ENCODE assay signal across 8 cellular contexts in the genomic region with DNA sequence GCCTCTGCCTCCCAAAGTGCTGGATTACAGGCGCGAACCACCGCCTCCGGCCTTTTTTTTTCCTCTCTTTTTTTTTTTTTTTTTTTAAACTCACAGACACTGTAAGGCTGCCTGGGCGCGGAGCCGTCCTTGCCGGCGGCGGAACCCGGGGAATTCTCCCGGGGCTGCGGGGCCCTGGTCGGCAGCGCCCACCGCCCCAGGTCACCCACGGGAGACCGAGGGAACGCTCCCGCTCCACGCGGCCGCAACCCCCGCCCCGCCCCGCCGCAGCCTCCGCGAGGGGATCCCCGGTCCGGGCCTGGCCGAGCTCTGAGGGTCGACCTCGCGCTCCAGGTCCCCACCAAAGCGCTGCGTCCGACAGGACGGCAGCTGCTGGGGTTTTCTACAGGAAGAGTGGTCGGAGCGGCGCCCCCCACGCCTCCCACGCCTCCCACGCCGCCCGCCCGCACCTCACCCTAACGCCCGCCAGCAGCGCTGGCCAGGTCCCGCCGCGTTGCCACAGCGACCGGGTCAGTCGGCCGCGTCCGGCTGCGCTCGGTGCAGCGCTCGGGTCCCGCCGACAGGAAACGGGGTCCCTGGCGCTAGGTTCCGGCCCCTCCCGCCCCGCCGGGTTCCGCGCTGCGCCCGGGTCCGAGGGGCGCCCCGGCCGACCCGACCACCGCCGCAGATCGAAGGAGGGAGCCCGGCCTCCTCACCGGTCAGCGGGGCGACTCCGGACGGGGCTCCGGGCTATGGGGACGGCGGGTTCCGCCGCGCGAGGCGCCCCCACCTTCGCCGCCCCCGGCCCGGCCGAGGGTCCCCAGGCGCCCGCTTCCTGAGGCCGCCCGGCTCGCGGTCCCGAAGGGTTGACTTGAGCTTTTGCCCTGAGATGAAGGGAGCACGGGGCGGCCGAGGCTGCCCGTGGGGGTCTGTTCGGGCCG. TPM values are rescaled to one million over a fixed set of nuclear protein-coding genes. Genes with fewer than 3 reads are reported as not detected.
DNase-seq lines count a peak whose midpoint lies in the region; ATAC-seq and TF ChIP-seq lines count a peak whose summit lies in the region.

A gene with protein sequence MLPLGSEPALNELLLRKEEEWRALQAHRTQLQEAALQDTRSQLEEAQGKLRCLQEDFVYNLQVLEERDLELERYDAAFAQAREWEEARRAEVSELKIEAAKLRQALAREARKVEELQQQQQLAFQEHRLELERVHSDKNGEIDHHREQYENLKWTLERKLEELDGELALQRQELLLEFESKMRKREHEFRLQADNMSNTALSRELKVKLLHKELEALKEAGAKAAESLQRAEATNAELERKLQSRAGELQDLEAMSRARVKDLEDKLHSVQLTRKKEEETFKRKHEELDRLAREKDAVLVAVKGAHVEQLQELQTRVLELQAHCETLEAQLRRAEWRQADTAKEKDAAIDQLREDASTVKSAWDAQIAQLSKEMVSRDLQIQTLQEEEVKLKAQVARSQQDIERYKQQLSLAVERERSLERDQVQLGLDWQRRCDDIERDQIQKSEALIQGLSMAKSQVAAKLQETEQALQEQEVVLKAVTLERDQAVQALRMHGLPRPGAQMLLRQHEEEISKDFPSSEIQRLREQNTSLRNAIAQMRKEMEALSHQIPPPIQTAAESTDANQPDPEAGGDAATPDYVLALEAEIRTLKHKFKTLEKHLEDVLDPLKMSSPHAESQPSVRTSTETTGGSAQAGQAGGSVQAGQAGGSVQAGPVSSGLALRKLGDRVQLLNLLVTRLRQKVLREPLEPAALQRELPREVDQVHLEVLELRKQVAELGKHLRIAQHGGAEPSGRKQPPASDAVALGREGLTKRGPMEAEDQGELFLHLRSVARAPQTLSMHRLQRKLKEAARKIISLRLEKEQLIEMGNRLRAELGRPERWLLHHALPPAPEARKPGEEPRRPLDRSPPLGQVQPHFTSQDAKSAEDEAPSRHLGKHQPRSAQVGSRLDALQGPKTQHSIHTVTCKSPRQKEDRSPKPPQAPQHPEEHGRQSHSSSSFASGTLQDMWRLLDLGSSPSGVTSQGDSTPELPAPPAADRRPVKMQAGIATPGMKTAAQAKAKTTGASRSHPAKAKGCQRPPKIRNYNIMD (minus strand): TSS at position 512 of the 920 bp plus-strand sequence. CDS start 10,898 bp downstream, outside the sequence.

- no peak within 1 kb of the TSS for H2BK5ac ChIP-seq in mesendoderm (ENCODE audit: low read length)

- no peaks in the 10 kb centered on the region for H3K79me1 ChIP-seq in mesendoderm (ENCODE audit: low read length)

- in situ Hi-C loops in GM13977 (cut with MboI; ENCODE audit: low pct_unique_long_range_greater_than_20kb, low sequenced_read_pairs, unreplicated experiment), result no loop called here

- no CpG with 5 or more reads among the region's 116 CpGs for WGBS in mesendoderm (ENCODE audit: extremely low coverage, insufficient coverage, low lambda C conversion rate)

- H4K8ac ChIP-seq in mesendoderm (ENCODE audit: low read depth, low read length), result peak within 1 kb of the TSS; percentile 96

- H3K4me3 Mint-ChIP-seq in activated CD8-positive, alpha-beta T cell treated with anti-CD3 and anti-CD28 coated beads, Interleukin-2, amount 10 ng/mL, durations not matched to agents 7 days and 5 days, result peak within 1 kb of the TSS; percentile 68
- H3K4me3 Mint-ChIP-seq in endothelial cell (ENCODE audit: unreplicated experiment), result peak within 1 kb of the TSS; percentile 86

- peaks cover 55% of the 10 kb centered on the region for H3K4me1 Mint-ChIP-seq in activated CD8-positive, alpha-beta T cell treated with anti-CD3 and anti-CD28 coated beads, Interleukin-2, amount 10 ng/mL, durations not matched to agents 7 days and 5 days (ENCODE audit: low read depth)
- peaks cover 3% of the 10 kb centered on the region for H3K4me1 Mint-ChIP-seq in endothelial cell (ENCODE audit: unreplicated experiment)

- H3K56ac ChIP-seq in mesendoderm (ENCODE audit: low read length), result peak within 1 kb of the TSS; percentile 95

- peak within 1 kb of the TSS; percentile 82 for H3K9ac ChIP-seq in mesendoderm (ENCODE audit: low read length)

- H3K23ac ChIP-seq in mesendoderm (ENCODE audit: low read length), result no peak within 1 kb of the TSS

- H3K4me3 ChIP-seq in mesendoderm (ENCODE audit: low read length), result peak within 1 kb of the TSS; percentile 71

- H2AK5ac ChIP-seq in mesendoderm (ENCODE audit: low read length), result no peak within 1 kb of the TSS

- no peak within 1 kb of the TSS for H3K27ac ChIP-seq in mesendoderm (ENCODE audit: low read depth, low read length)

- POLR2A ChIA-PET in activated CD8-positive, alpha-beta T cell treated with anti-CD3 and anti-CD28 coated beads, Interleukin-2, amount 10 ng/mL, durations not matched to agents 7 days and 5 days (lab: Charles Lee), result interaction anchor here (1.0 to 3.4 kb wide), 4 partner anchors 8 to 24 kb away, joined by 3 to 15 read pairs (median 6); no protein-coding TSS in a partner anchor

- peak within 1 kb of the TSS; percentile 29 for H3K4ac ChIP-seq in mesendoderm (ENCODE audit: low read depth, low read length)

- CTCF ChIA-PET in activated CD8-positive, alpha-beta T cell treated with anti-CD3 and anti-CD28 coated beads, Interleukin-2, amount 10 ng/mL, durations not matched to agents 7 days and 5 days (lab: Charles Lee), result interaction anchor here (0.7 kb wide), 1 partner anchor 11 kb away, joined by 3 read pairs; no protein-coding TSS in a partner anchor

- no peaks in the 10 kb centered on the region for H3K27me3 Mint-ChIP-seq in activated CD8-positive, alpha-beta T cell treated with anti-CD3 and anti-CD28 coated beads, Interleukin-2, amount 10 ng/mL, durations not matched to agents 7 days and 5 days (ENCODE audit: low read depth)
- peaks cover 5% of the 10 kb centered on the region for H3K27me3 Mint-ChIP-seq in endothelial cell (ENCODE audit: unreplicated experiment)

- H3K18ac ChIP-seq in mesendoderm (ENCODE audit: low read length), result peak within 1 kb of the TSS; percentile 81

- DNase-seq in 8988T (peak; percentile 81), GM13977 (ENCODE audit: low spot score) (peak; percentile 98), NCI-H345 (lab: John Stamatoyannopoulos, UW) (peak; percentile 85), endothelial cell (ENCODE audit: low spot score) (peak; percentile 80), mesendoderm (peak; percentile 76)
- peak; percentile 80 for DNase-seq in activated CD8-positive, alpha-beta T cell treated with anti-CD3 and anti-CD28 coated beads, Interleukin-2, amount 10 ng/mL, durations not matched to agents 7 days and 5 days
- DNase-seq in stimulated activated CD8-positive, alpha-beta memory T cell treated with anti-CD3 and anti-CD28 coated beads, Interleukin-7, amount 100 ng/mL, for 48 hours (ENCODE audit: extremely low read depth in 1 of 2, low read depth in 1 of 2), result peak; percentile 60 to 68

- no peak for TF ChIP-seq CTCF in GM13977 (IDR thresholded peaks at IDR 0.05; ENCODE audit: extremely low read depth, insufficient read depth, missing control alignments)
- no peak for TF ChIP-seq CTCF in endothelial cell (IDR thresholded peaks at IDR 0.05; ENCODE audit: unreplicated experiment)

- peak; percentile 50 for ATAC-seq in HG02938 (IDR thresholded peaks at IDR 0.05; ENCODE audit: unreplicated experiment)
- peak; percentile 84 for ATAC-seq in activated CD8-positive, alpha-beta T cell treated with anti-CD3 and anti-CD28 coated beads, Interleukin-2, amount 10 ng/mL, durations not matched to agents 7 days and 5 days

- peaks cover 4% of the 10 kb centered on the region for H3K36me3 Mint-ChIP-seq in activated CD8-positive, alpha-beta T cell treated with anti-CD3 and anti-CD28 coated beads, Interleukin-2, amount 10 ng/mL, durations not matched to agents 7 days and 5 days (ENCODE audit: low read depth)
- H3K36me3 Mint-ChIP-seq in endothelial cell (ENCODE audit: low read depth, unreplicated experiment), result peaks cover 2% of the 10 kb centered on the region

- H3K9me3 Mint-ChIP-seq in activated CD8-positive, alpha-beta T cell treated with anti-CD3 and anti-CD28 coated beads, Interleukin-2, amount 10 ng/mL, durations not matched to agents 7 days and 5 days (ENCODE audit: insufficient read depth), result no peaks in the 10 kb centered on the region
- H3K9me3 Mint-ChIP-seq in endothelial cell (ENCODE audit: unreplicated experiment), result no peaks in the 10 kb centered on the region

- no peaks in the 10 kb centered on the region for H3K79me2 ChIP-seq in mesendoderm (ENCODE audit: control insufficient read depth, insufficient read depth, low read length)

- H4K5ac ChIP-seq in mesendoderm (ENCODE audit: low read length), result no peak within 1 kb of the TSS

- no peaks in the 10 kb centered on the region for H3K27me3 ChIP-seq in mesendoderm (ENCODE audit: insufficient read depth, low read length, poor library complexity)

- H3K4me2 ChIP-seq in mesendoderm (ENCODE audit: low read length), result peak within 1 kb of the TSS; percentile 56

- H3K27ac Mint-ChIP-seq in activated CD8-positive, alpha-beta T cell treated with anti-CD3 and anti-CD28 coated beads, Interleukin-2, amount 10 ng/mL, durations not matched to agents 7 days and 5 days, result peak within 1 kb of the TSS; percentile 80
- H3K27ac Mint-ChIP-seq in endothelial cell (ENCODE audit: unreplicated experiment), result peak within 1 kb of the TSS; percentile 81

- no peaks in the 10 kb centered on the region for H3K4me1 ChIP-seq in mesendoderm (ENCODE audit: control insufficient read depth, low read depth, low read length)

- no peak within 1 kb of the TSS for H2BK15ac ChIP-seq in mesendoderm (replicated peaks; ENCODE audit: low read depth)

- H2BK120ac ChIP-seq in mesendoderm (ENCODE audit: low read depth, low read length), result no peak within 1 kb of the TSS

- H3K36me3 ChIP-seq in mesendoderm (ENCODE audit: control insufficient read depth, insufficient read depth, low read length), result no peaks in the 10 kb centered on the region

RNA-seq across cellular contexts. Expression of the gene that starts here (rescaled TPM):
- 10 to 100 TPM; 78.3 to 84.7 TPM for total RNA-seq in activated CD8-positive, alpha-beta T cell treated with anti-CD3 and anti-CD28 coated beads, Interleukin-2, amount 10 ng/mL, durations not matched to agents 7 days and 5 days
- total RNA-seq in endothelial cell (ENCODE audit: unreplicated experiment), result 37.2 TPM
- 6.8 TPM for polyA plus RNA-seq in mesendoderm (2013, experiment 1 of 2)
- 7.4 TPM for polyA plus RNA-seq in mesendoderm (2013, experiment 2 of 2)
